In genomic region chr17:15651583-15652110, GRCh38 we compare ENCODE assay signal across 8 cellular contexts. TPM values are rescaled to one million over a fixed set of nuclear protein-coding genes. Genes with fewer than 3 reads are reported as not detected.
DNase-seq lines count a peak whose midpoint lies in the region; ATAC-seq and TF ChIP-seq lines count a peak whose summit lies in the region.

No MANE protein-coding gene starts in this region.

- no peaks in the 10 kb centered on the region for H3K4me1 ChIP-seq in urinary bladder (ENCODE audit: insufficient read depth)

- H3K4me1 Mint-ChIP-seq in natural killer cell, result peaks cover 7% of the 10 kb centered on the region in 2 donors

- H3K4me3 Mint-ChIP-seq in natural killer cell, result no peak overlapping the region

- H3K36me3 Mint-ChIP-seq in activated naive CD4-positive, alpha-beta T cell treated with anti-CD3 and anti-CD28 coated beads, Interleukin-2, amount 50 U/mL, for 72 hours, result peaks cover 0 to 12% of the 10 kb centered on the region in 2 donors
- H3K36me3 Mint-ChIP-seq in natural killer cell, result no peaks in the 10 kb centered on the region

- H3K27me3 Mint-ChIP-seq in natural killer cell (ENCODE audit: low read depth in 2 of 2), result no peaks in the 10 kb centered on the region

- no peak for TF ChIP-seq CTCF in natural killer cell (IDR thresholded peaks at IDR 0.05)

- peak in 1 of 2 donors; percentile 16 for DNase-seq in activated naive CD4-positive, alpha-beta T cell treated with anti-CD3 and anti-CD28 coated beads, Interleukin-2, amount 50 U/mL, for 72 hours (ENCODE audit: low spot score in 2 of 2)
- no peak for DNase-seq in activated naive CD4-positive, alpha-beta T cell treated with Interleukin-2 at 50 U/mL for 16 hours
- DNase-seq in NCI-H2196 treated with DMSO at 0.1 percent for 48 hours (lab: John Stamatoyannopoulos, UW; ENCODE audit: unreplicated experiment) (peak; percentile 70), fibroblast of peridontal ligament (ENCODE audit: extremely low read depth) (peak; percentile 97), natural killer cell (no peak)
- peak; percentile 1 to 13 for DNase-seq in activated CD4-positive, alpha-beta T cell treated with anti-CD3 and anti-CD28 coated beads, Interleukin-2, amount 50 U/mL, for 48 hours

- ATAC-seq in activated naive CD4-positive, alpha-beta T cell treated with anti-CD3 and anti-CD28 coated beads, Interleukin-2, amount 50 U/mL, for 72 hours, result peak; percentile 85 to 94
- ATAC-seq in HG03066 (IDR thresholded peaks at IDR 0.05; ENCODE audit: low read depth, unreplicated experiment) (peak; percentile 81), natural killer cell (peak; percentile 24 to 67 (median 64))

- H3K27ac Mint-ChIP-seq in activated naive CD4-positive, alpha-beta T cell treated with anti-CD3 and anti-CD28 coated beads, Interleukin-2, amount 50 U/mL, for 72 hours, result no peak overlapping the region
- no peak overlapping the region for H3K27ac Mint-ChIP-seq in natural killer cell

- H3K27ac ChIP-seq in urinary bladder (ENCODE audit: low read depth), result peak overlapping the region; percentile 51

- no peaks in the 10 kb centered on the region for H3K36me3 ChIP-seq in urinary bladder (ENCODE audit: insufficient read depth)

- H3K4me3 ChIP-seq in urinary bladder (ENCODE audit: low read depth, low read length), result peak overlapping the region; percentile 21

- intact Hi-C loops in natural killer cell (cut with micrococcal nuclease), result no loop called here

- 1% methylated on average over 8 of the region's 8 CpGs for WGBS in urinary bladder

- no peaks in the 10 kb centered on the region for H3K9me3 Mint-ChIP-seq in activated naive CD4-positive, alpha-beta T cell treated with anti-CD3 and anti-CD28 coated beads, Interleukin-2, amount 50 U/mL, for 72 hours
- no peaks in the 10 kb centered on the region for H3K9me3 Mint-ChIP-seq in natural killer cell

RNA-seq across cellular contexts. Expression of gene FBXW10B, which starts 32.1 kb away (rescaled TPM):
- total RNA-seq in activated naive CD4-positive, alpha-beta T cell treated with anti-CD3 and anti-CD28 coated beads, Interleukin-2, amount 50 U/mL, for 72 hours, result under 1 TPM; 0.18 to 0.23 TPM
- total RNA-seq in natural killer cell (under 1 TPM in 1 of 3 donors, not detected in 2; 0.79 TPM), urinary bladder (1.7 TPM)
- 0.52 TPM for polyA plus RNA-seq in urinary bladder

RNA-seq across cellular contexts. Expression of gene TRIM16, which starts 32.5 kb away (rescaled TPM):
- 10 to 100 TPM; 11.3 to 19.0 TPM for total RNA-seq in activated naive CD4-positive, alpha-beta T cell treated with anti-CD3 and anti-CD28 coated beads, Interleukin-2, amount 50 U/mL, for 72 hours
- total RNA-seq in natural killer cell, result 1 to 10 TPM; 2.4 to 4.7 (median 3.8) TPM
- 37.4 TPM for total RNA-seq in urinary bladder
- polyA plus RNA-seq in urinary bladder, result 30.5 TPM

RNA-seq across cellular contexts. Expression of gene ZNF286A, which starts 47.9 kb away (rescaled TPM):
- 10 to 100 TPM; 21.8 to 24.3 TPM for total RNA-seq in activated naive CD4-positive, alpha-beta T cell treated with anti-CD3 and anti-CD28 coated beads, Interleukin-2, amount 50 U/mL, for 72 hours
- 10 to 100 TPM; 14.9 to 20.8 (median 18.8) TPM for total RNA-seq in natural killer cell
- total RNA-seq in urinary bladder, result 50.4 TPM
- 9.4 TPM for polyA plus RNA-seq in urinary bladder

Comparison
In these comparisons a context has a peak if more than half of its experiments do, and no peak if none do; other contexts are left out.
1. DNase-seq: peak in NCI-H2196 treated with DMSO at 0.1 percent for 48 hours (single experiment), activated CD4-positive, alpha-beta T cell treated with anti-CD3 and anti-CD28 coated beads, Interleukin-2, amount 50 U/mL, for 48 hours (2 of 2) and fibroblast of peridontal ligament (single experiment); none in activated naive CD4-positive, alpha-beta T cell treated with Interleukin-2 at 50 U/mL for 16 hours (single experiment) and natural killer cell (single experiment).
2. Peak in every context shown above with its lines, with median percentiles within 50 percentile points of each other: ATAC-seq.